In the genomic region with DNA sequence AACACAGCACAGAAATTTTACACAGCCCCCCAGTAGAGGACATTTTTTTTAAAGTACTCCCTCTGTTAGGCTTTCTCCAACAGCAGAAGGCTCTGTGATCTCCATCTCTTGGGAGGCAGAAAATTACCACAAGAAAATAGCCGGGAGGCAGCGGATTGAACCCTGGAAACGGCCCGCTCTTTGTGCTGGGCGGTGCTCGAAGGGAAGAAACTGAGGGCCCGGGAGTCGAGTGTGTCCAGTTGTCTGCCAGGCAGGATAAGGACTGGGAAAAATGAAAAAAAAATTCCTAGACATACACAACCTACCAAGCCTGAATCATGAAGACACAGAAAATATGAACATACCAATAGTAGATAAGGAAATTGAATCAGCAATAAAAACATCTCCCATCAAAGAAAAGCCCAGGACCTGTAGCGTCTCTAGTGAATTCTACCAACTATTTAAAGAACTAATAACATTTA, we compare ENCODE assay signal across 10 cellular contexts. TPM values are rescaled to one million over a fixed set of nuclear protein-coding genes. Genes with fewer than 3 reads are reported as not detected.
DNase-seq lines count a peak whose midpoint lies in the region; ATAC-seq and TF ChIP-seq lines count a peak whose summit lies in the region.
"Had no signal": no experiment of that assay in that cellular context is flagged by ENCODE, and none has a peak within 500 bp of the region (broad histone marks: within the 10 kb centered on the region; RNA-seq: fewer than 3 reads in every experiment).

No MANE protein-coding gene starts in this region.

- peak overlapping the region; percentile 55 for H3K4me3 ChIP-seq in AG10803 (ENCODE audit: low read length)
- peak overlapping the region; percentile 83 for H3K4me3 ChIP-seq in iPS-11a (ENCODE audit: low read depth, low read length)

- no peak for DNase-seq in AG10803 (ENCODE audit: low read depth)
- DNase-seq in HCEC 1CT, result peak; percentile 40
- DNase-seq in NCI-H526 (lab: John Stamatoyannopoulos, UW), result no peak
- no peak for DNase-seq in mucosa of gallbladder (ENCODE audit: low spot score)
- DNase-seq: amniotic stem cell had no signal

- no peak for TF ChIP-seq CTCF in AG10803 (conservative IDR thresholded peaks at IDR 0.05; ENCODE audit: low read length)

- peak; percentile 15; the same call in 1 of the 3 replicates for ATAC-seq in SK-N-SH treated with all-trans-retinoic acid at 6 μM for 48 hours
- ATAC-seq in GM21576 (IDR thresholded peaks at IDR 0.05; ENCODE audit: unreplicated experiment), result no peak
- no peak for ATAC-seq in GM19452 (IDR thresholded peaks at IDR 0.05; ENCODE audit: unreplicated experiment)

TF ChIP-seq in SK-N-SH treated with all-trans-retinoic acid at 6 μM for 48 hours, 23 proteins besides CTCF, POLR2A, EP300 and RAD21:
- TF ChIP-seq ESRRG (CRISPR knock-in tag; IDR thresholded peaks at IDR 0.05), result no peak
- TF ChIP-seq PPARA (CRISPR knock-in tag; IDR thresholded peaks at IDR 0.05; ENCODE audit: borderline replicate concordance), result no peak
- TF ChIP-seq, protein P1, sequence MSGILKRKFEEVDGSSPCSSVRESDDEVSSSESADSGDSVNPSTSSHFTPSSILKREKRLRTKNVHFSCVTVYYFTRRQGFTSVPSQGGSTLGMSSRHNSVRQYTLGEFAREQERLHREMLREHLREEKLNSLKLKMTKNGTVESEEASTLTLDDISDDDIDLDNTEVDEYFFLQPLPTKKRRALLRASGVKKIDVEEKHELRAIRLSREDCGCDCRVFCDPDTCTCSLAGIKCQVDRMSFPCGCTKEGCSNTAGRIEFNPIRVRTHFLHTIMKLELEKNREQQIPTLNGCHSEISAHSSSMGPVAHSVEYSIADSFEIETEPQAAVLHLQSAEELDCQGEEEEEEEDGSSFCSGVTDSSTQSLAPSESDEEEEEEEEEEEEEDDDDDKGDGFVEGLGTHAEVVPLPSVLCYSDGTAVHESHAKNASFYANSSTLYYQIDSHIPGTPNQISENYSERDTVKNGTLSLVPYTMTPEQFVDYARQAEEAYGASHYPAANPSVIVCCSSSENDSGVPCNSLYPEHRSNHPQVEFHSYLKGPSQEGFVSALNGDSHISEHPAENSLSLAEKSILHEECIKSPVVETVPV (CRISPR knock-in tag; IDR thresholded peaks at IDR 0.05), result no peak
- no peak for TF ChIP-seq CSDC2 (CRISPR knock-in tag; IDR thresholded peaks at IDR 0.05)
- TF ChIP-seq ZNF565 (CRISPR knock-in tag; conservative IDR thresholded peaks at IDR 0.05; ENCODE audit: low read depth), result no peak
- TF ChIP-seq TCF4 (CRISPR knock-in tag; IDR thresholded peaks at IDR 0.05; ENCODE audit: borderline replicate concordance), result no peak
- no peak for TF ChIP-seq ZNF70 (CRISPR knock-in tag; IDR thresholded peaks at IDR 0.05)
- no peak for TF ChIP-seq TOX (CRISPR knock-in tag; IDR thresholded peaks at IDR 0.05; ENCODE audit: borderline replicate concordance)
- TF ChIP-seq, protein P2, sequence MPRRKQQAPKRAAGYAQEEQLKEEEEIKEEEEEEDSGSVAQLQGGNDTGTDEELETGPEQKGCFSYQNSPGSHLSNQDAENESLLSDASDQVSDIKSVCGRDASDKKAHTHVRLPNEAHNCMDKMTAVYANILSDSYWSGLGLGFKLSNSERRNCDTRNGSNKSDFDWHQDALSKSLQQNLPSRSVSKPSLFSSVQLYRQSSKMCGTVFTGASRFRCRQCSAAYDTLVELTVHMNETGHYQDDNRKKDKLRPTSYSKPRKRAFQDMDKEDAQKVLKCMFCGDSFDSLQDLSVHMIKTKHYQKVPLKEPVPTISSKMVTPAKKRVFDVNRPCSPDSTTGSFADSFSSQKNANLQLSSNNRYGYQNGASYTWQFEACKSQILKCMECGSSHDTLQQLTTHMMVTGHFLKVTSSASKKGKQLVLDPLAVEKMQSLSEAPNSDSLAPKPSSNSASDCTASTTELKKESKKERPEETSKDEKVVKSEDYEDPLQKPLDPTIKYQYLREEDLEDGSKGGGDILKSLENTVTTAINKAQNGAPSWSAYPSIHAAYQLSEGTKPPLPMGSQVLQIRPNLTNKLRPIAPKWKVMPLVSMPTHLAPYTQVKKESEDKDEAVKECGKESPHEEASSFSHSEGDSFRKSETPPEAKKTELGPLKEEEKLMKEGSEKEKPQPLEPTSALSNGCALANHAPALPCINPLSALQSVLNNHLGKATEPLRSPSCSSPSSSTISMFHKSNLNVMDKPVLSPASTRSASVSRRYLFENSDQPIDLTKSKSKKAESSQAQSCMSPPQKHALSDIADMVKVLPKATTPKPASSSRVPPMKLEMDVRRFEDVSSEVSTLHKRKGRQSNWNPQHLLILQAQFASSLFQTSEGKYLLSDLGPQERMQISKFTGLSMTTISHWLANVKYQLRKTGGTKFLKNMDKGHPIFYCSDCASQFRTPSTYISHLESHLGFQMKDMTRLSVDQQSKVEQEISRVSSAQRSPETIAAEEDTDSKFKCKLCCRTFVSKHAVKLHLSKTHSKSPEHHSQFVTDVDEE (CRISPR knock-in tag; IDR thresholded peaks at IDR 0.05), result no peak
- TF ChIP-seq, protein P3, sequence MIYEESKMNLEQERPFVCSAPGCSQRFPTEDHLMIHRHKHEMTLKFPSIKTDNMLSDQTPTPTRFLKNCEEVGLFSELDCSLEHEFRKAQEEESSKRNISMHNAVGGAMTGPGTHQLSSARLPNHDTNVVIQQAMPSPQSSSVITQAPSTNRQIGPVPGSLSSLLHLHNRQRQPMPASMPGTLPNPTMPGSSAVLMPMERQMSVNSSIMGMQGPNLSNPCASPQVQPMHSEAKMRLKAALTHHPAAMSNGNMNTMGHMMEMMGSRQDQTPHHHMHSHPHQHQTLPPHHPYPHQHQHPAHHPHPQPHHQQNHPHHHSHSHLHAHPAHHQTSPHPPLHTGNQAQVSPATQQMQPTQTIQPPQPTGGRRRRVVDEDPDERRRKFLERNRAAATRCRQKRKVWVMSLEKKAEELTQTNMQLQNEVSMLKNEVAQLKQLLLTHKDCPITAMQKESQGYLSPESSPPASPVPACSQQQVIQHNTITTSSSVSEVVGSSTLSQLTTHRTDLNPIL (CRISPR knock-in tag; IDR thresholded peaks at IDR 0.05; ENCODE audit: low read depth), result no peak
- TF ChIP-seq ZFP30 (CRISPR knock-in tag; IDR thresholded peaks at IDR 0.05), result no peak
- TF ChIP-seq RARB (CRISPR knock-in tag; IDR thresholded peaks at IDR 0.05), result no peak
- no peak for TF ChIP-seq OSR1 (CRISPR knock-in tag; IDR thresholded peaks at IDR 0.05)
- no peak for TF ChIP-seq ZNF8 (CRISPR knock-in tag; IDR thresholded peaks at IDR 0.05)
- TF ChIP-seq ZFP3 (CRISPR knock-in tag; IDR thresholded peaks at IDR 0.05), result no peak
- TF ChIP-seq BACH2 (CRISPR knock-in tag; IDR thresholded peaks at IDR 0.05; ENCODE audit: borderline replicate concordance), result no peak

RNA-seq across cellular contexts. Expression of a gene that starts 31.5 kb away (rescaled TPM):
- total RNA-seq in mucosa of gallbladder, result not detected
- total RNA-seq: left lobe of liver had no signal

RNA-seq across cellular contexts. Expression of a gene that starts 33.1 kb away (rescaled TPM):
- total RNA-seq in mucosa of gallbladder, result 35.1 TPM
